1 cellular context compared by ENCODE assay signal in the genomic region with DNA sequence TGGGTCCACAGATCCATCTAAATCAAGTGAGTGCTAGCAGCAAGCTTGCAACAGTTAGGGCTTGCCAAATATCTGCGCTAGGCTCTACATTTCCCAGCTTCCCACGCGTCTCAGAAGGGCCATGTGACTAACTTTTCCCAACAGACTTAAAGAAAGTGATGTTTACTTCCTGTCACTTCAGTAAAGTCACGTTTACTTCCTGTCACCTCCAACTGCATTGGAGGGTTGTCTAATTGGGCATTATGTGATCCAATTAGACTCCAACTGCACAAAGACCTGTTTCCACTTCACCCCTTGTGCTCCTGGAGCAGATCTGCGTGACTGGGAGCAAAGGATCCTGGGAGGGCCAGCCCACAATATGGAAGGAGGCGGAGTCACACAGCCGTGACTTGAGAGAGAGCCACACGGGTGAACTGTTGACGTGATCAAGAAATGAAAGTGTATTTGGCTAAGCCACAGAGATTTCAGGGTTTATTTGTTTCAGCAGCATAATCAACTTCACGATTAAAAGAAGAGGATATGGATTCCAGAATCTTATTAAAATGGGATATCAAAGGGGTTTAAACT.
TF ChIP-seq lines count a peak whose summit lies in the region.

No MANE protein-coding gene starts in this region.

TF ChIP-seq in HEK293, 187 proteins besides CTCF, POLR2A, EP300 and RAD21 (continued from another document):
- TF ChIP-seq, protein P1, sequence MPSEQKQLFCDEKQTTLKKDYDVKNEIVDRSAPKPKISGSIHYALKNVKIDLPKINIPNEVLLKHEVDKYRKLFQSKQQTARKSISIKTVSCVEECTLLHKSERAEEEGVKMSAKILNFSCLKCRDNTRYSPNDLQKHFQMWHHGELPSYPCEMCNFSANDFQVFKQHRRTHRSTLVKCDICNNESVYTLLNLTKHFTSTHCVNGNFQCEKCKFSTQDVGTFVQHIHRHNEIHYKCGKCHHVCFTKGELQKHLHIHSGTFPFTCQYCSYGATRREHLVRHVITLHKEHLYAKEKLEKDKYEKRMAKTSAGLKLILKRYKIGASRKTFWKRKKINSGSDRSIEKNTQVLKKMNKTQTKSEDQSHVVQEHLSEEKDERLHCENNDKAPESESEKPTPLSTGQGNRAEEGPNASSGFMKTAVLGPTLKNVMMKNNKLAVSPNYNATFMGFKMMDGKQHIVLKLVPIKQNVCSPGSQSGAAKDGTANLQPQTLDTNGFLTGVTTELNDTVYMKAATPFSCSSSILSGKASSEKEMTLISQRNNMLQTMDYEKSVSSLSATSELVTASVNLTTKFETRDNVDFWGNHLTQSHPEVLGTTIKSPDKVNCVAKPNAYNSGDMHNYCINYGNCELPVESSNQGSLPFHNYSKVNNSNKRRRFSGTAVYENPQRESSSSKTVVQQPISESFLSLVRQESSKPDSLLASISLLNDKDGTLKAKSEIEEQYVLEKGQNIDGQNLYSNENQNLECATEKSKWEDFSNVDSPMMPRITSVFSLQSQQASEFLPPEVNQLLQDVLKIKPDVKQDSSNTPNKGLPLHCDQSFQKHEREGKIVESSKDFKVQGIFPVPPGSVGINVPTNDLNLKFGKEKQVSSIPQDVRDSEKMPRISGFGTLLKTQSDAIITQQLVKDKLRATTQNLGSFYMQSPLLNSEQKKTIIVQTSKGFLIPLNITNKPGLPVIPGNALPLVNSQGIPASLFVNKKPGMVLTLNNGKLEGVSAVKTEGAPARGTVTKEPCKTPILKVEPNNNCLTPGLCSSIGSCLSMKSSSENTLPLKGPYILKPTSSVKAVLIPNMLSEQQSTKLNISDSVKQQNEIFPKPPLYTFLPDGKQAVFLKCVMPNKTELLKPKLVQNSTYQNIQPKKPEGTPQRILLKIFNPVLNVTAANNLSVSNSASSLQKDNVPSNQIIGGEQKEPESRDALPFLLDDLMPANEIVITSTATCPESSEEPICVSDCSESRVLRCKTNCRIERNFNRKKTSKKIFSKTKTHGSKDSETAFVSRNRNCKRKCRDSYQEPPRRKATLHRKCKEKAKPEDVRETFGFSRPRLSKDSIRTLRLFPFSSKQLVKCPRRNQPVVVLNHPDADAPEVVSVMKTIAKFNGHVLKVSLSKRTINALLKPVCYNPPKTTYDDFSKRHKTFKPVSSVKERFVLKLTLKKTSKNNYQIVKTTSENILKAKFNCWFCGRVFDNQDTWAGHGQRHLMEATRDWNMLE (tag by site-specific recombination; conservative IDR thresholded peaks at IDR 0.05; ENCODE audit: low read depth): peak; percentile 77
- TF ChIP-seq, protein P2, sequence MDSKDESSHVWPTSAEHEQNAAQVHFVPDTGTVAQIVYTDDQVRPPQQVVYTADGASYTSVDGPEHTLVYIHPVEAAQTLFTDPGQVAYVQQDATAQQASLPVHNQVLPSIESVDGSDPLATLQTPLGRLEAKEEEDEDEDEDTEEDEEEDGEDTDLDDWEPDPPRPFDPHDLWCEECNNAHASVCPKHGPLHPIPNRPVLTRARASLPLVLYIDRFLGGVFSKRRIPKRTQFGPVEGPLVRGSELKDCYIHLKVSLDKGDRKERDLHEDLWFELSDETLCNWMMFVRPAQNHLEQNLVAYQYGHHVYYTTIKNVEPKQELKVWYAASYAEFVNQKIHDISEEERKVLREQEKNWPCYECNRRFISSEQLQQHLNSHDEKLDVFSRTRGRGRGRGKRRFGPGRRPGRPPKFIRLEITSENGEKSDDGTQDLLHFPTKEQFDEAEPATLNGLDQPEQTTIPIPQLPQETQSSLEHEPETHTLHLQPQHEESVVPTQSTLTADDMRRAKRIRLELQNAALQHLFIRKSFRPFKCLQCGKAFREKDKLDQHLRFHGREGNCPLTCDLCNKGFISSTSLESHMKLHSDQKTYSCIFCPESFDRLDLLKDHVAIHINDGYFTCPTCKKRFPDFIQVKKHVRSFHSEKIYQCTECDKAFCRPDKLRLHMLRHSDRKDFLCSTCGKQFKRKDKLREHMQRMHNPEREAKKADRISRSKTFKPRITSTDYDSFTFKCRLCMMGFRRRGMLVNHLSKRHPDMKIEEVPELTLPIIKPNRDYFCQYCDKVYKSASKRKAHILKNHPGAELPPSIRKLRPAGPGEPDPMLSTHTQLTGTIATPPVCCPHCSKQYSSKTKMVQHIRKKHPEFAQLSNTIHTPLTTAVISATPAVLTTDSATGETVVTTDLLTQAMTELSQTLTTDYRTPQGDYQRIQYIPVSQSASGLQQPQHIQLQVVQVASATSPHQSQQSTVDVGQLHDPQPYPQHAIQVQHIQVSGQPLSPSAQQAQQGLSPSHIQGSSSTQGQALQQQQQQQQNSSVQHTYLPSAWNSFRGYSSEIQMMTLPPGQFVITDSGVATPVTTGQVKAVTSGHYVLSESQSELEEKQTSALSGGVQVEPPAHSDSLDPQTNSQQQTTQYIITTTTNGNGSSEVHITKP (tag by site-specific recombination; IDR thresholded peaks at IDR 0.05): peak; percentile 36; the same call in 1 of the 2 replicates
- 0 out of 2 replicates have a peak, but pooled peaks have one; percentile 9 for TF ChIP-seq ZBTB21 (tag by site-specific recombination; IDR thresholded peaks at IDR 0.05)
- peak; percentile 51 for TF ChIP-seq SETDB1 (IDR thresholded peaks at IDR 0.05; ENCODE audit: insufficient read length, low read length)
- no peak for TF ChIP-seq BCL11B (tag by site-specific recombination; IDR thresholded peaks at IDR 0.05; ENCODE audit: low read depth)
TF ChIP-seq in HEK293: peak in this region for 6.
